Comparison of ENCODE assay signal across 28 cellular contexts in genomic region chr16:28884045-28884444, GRCh38. TPM values are rescaled to one million over a fixed set of nuclear protein-coding genes. Genes with fewer than 3 reads are reported as not detected.
"Had no signal": no experiment of that assay in that cellular context is flagged by ENCODE, and none has a peak within 500 bp of the region (broad histone marks: within the 10 kb centered on the region; RNA-seq: fewer than 3 reads in every experiment).

No MANE protein-coding gene starts in this region.

- H3K9me3 ChIP-seq: breast epithelium, left lung, lower lobe of right lung, right lobe of liver, uterus had no signal

- DNase-seq: activated CD4-positive, alpha-beta T cell treated with anti-CD3 and anti-CD28 coated beads for 1 hour; activated CD4-positive, alpha-beta T cell treated with anti-CD3 and anti-CD28 coated beads, Interleukin-2, amount 50 U/mL, for 1 hour; activated CD8-positive, alpha-beta T cell treated with anti-CD3 and anti-CD28 coated beads for 36 hours; activated T-cell treated with anti-CD3 and anti-CD28 coated beads, Interleukin-2, amount 50 U/mL, for 4 hours; central memory CD4-positive, alpha-beta T cell; endodermal cell; foreskin fibroblast; left lung; lower lobe of right lung; mesendoderm; natural killer cell; nucleus accumbens; right lobe of liver; stimulated activated CD4-positive, alpha-beta T cell treated with anti-CD3 and anti-CD28 coated beads, Interleukin-12 subunit alpha, Interleukin-12 subunit beta, amount 100 ng/mL, for 4 hours; stimulated activated CD4-positive, alpha-beta T cell treated with anti-CD3 and anti-CD28 coated beads, Interleukin-4, amount 100 ng/mL, for 1 hour; stimulated activated naive CD8-positive, alpha-beta T cell treated with anti-CD3 and anti-CD28 coated beads, Interleukin-15, amount 100 ng/mL, for 72 hours; substantia nigra; T-helper 17 cell; T1000; uterus had no signal

- FAIRE-seq: islet of Langerhans had no signal

- H3K27ac ChIP-seq: breast epithelium, left lung, lower lobe of right lung, right lobe of liver, skin epidermis, uterus had no signal

- H3K4me3 ChIP-seq: breast epithelium, left lung, lower lobe of right lung, right lobe of liver, skin epidermis, uterus had no signal

- H3K36me3 Mint-ChIP-seq: natural killer cell, type B pancreatic cell had no signal

- H3K9me3 Mint-ChIP-seq: activated CD8-positive, alpha-beta T cell treated with anti-CD3 and anti-CD28 coated beads for 36 hours; activated T-cell treated with anti-CD3 and anti-CD28 coated beads, Interleukin-2, amount 50 U/mL, for 4 hours; activated T-helper 2 cell treated with anti-CD3 and anti-CD28 coated beads, Interferon-gamma antibody, Interleukin-2, Interleukin-4, amounts not matched to agents 10 μg/mL and 5 μg/mL and 100 μg/mL, durations not matched to agents 14 hours and 24 hours and 36 hours; dendritic cell treated with granulocyte-macrophage colony-stimulating factor and Interleukin-4, amounts not matched to agents 40 ng/mL and 50 ng/mL, for 4 days; endodermal cell; natural killer cell; type B pancreatic cell had no signal

- H3K27ac Mint-ChIP-seq: activated CD8-positive, alpha-beta T cell treated with anti-CD3 and anti-CD28 coated beads for 36 hours; activated T-helper 2 cell treated with anti-CD3 and anti-CD28 coated beads, Interferon-gamma antibody, Interleukin-2, Interleukin-4, amounts not matched to agents 10 μg/mL and 5 μg/mL and 100 μg/mL, durations not matched to agents 14 hours and 24 hours and 36 hours; dendritic cell treated with granulocyte-macrophage colony-stimulating factor and Interleukin-4, amounts not matched to agents 40 ng/mL and 50 ng/mL, for 4 days; endodermal cell; natural killer cell; T-helper 17 cell; type B pancreatic cell had no signal

- H3K4me3 Mint-ChIP-seq: activated CD8-positive, alpha-beta T cell treated with anti-CD3 and anti-CD28 coated beads for 36 hours; activated T-cell treated with anti-CD3 and anti-CD28 coated beads, Interleukin-2, amount 50 U/mL, for 4 hours; dendritic cell treated with granulocyte-macrophage colony-stimulating factor and Interleukin-4, amounts not matched to agents 40 ng/mL and 50 ng/mL, for 4 days; endodermal cell; natural killer cell; stimulated activated naive CD8-positive, alpha-beta T cell treated with anti-CD3 and anti-CD28 coated beads, Interleukin-15, amount 100 ng/mL, for 72 hours; T-helper 17 cell; type B pancreatic cell had no signal

- H3K36me3 ChIP-seq: breast epithelium, left lung, lower lobe of right lung, right lobe of liver, uterus had no signal

- ATAC-seq: activated CD8-positive, alpha-beta T cell treated with anti-CD3 and anti-CD28 coated beads for 36 hours; activated naive CD4-positive, alpha-beta T cell treated with anti-CD3 and anti-CD28 coated beads, Interleukin-2, amount 50 U/mL, for 72 hours; activated T-cell treated with anti-CD3 and anti-CD28 coated beads, Interleukin-2, amount 50 U/mL, for 4 hours; esophagus mucosa; left lung; lower lobe of right lung; natural killer cell; right lobe of liver; stimulated activated naive CD8-positive, alpha-beta T cell treated with anti-CD3 and anti-CD28 coated beads, Interleukin-15, amount 100 ng/mL, for 72 hours; T-helper 17 cell had no signal

- H3K27me3 ChIP-seq: breast epithelium, right lobe of liver, uterus had no signal

RNA-seq across cellular contexts. Expression of gene CD19, which starts 47.7 kb away (rescaled TPM):
- total RNA-seq: breast epithelium, endodermal cell had no signal
